19 cellular contexts compared by ENCODE assay signal in genomic region chr1:119617751-119618691, GRCh38. TPM values are rescaled to one million over a fixed set of nuclear protein-coding genes. Genes with fewer than 3 reads are reported as not detected.
DNase-seq lines count a peak whose midpoint lies in the region; TF ChIP-seq lines count a peak whose summit lies in the region.
"Had no signal": no experiment of that assay in that cellular context is flagged by ENCODE, and none has a peak within 500 bp of the region (broad histone marks: within the 10 kb centered on the region; RNA-seq: fewer than 3 reads in every experiment).

No MANE protein-coding gene starts in this region.

- H3K79me2 ChIP-seq in trophoblast cell (ENCODE audit: control insufficient read depth, insufficient read depth, low read length, poor library complexity): no peaks in the 10 kb centered on the region

- H3K4me2 ChIP-seq in trophoblast cell (ENCODE audit: low read length): no peak overlapping the region
- H3K4me2 ChIP-seq: KMS-11 had no signal

- H2BK12ac ChIP-seq in trophoblast cell (ENCODE audit: low read length): no peak overlapping the region

- DNase-seq in NCI-H1417 (lab: John Stamatoyannopoulos, UW) (peak in 2 of 3 experiments; percentile 27 to 68), NCI-H1417 treated with DMSO at 0.1 percent for 48 hours (lab: John Stamatoyannopoulos, UW) (no peak), NCI-H69 (lab: John Stamatoyannopoulos, UW) (peak; percentile 53), fibroblast of the aortic adventitia (ENCODE audit: low read depth) (peak; percentile 39), trophoblast cell (peak; percentile 62 to 74), HT-29 (ENCODE audit: low spot score) (no peak), NCI-H446 (lab: John Stamatoyannopoulos, UW) (no peak)
- no peak for DNase-seq in stimulated activated CD8-positive, alpha-beta memory T cell treated with anti-CD3 and anti-CD28 coated beads, Interleukin-4, amount 100 ng/mL, for 48 hours
- DNase-seq: 8988T; activated CD4-positive, CD25-positive, alpha-beta regulatory T cell treated with anti-CD3 and anti-CD28 coated beads, Interleukin-2, amount 50 U/mL, for 72 hours; activated CD8-positive, alpha-beta memory T cell treated with anti-CD3 and anti-CD28 coated beads, Interleukin-2, amount 50 U/mL, for 4 hours; activated naive CD4-positive, alpha-beta T cell treated with anti-CD3 and anti-CD28 coated beads, Interleukin-2, amount 10 ng/mL, durations not matched to agents 7 days and 5 days; C1 segment of cervical spinal cord; immature natural killer cell; NCI-H146; NCI-H82; upper lobe of right lung had no signal

- H3K27ac ChIP-seq in trophoblast cell (ENCODE audit: low read depth, low read length): no peak overlapping the region
- H3K27ac ChIP-seq: KMS-11, neutrophil, upper lobe of right lung had no signal

- H3K4ac ChIP-seq in trophoblast cell (ENCODE audit: low read depth, low read length): no peak overlapping the region

- H3K4me1 ChIP-seq in trophoblast cell (ENCODE audit: control insufficient read depth in 1 of 2, insufficient read depth in 2 of 2, low read length in 2 of 2): peaks cover 7 to 10% of the 10 kb centered on the region in 2 experiments
- H3K4me1 ChIP-seq: upper lobe of right lung had no signal

- H3K4me3 ChIP-seq in fibroblast of the aortic adventitia (ENCODE audit: low read depth, low read length) (no peak overlapping the region), trophoblast cell (ENCODE audit: low read depth, low read length) (no peak overlapping the region)
- H3K4me3 ChIP-seq: upper lobe of right lung had no signal

- no peaks in the 10 kb centered on the region for H3K79me1 ChIP-seq in trophoblast cell (ENCODE audit: low read length)

- WGBS in trophoblast cell (ENCODE audit: extremely low coverage, insufficient coverage, insufficient read length): no CpG with 5 or more reads among the region's 5 CpGs

- peaks cover 9 to 16% of the 10 kb centered on the region in 2 experiments for H3K36me3 ChIP-seq in trophoblast cell (ENCODE audit: control insufficient read depth in 1 of 2, insufficient read depth in 2 of 2, low read length in 2 of 2)
- H3K36me3 ChIP-seq: neutrophil had no signal

- H3K27me3 ChIP-seq in trophoblast cell (ENCODE audit: insufficient read depth, low read length): no peaks in the 10 kb centered on the region
- H3K27me3 ChIP-seq: neutrophil, upper lobe of right lung had no signal

- H2BK120ac ChIP-seq in trophoblast cell (ENCODE audit: insufficient read depth, low read length, poor library complexity): no peak overlapping the region

- no peak overlapping the region for H4K8ac ChIP-seq in trophoblast cell (ENCODE audit: low read depth, low read length)

- H2AK5ac ChIP-seq in trophoblast cell (ENCODE audit: low read length): no peak overlapping the region

- no peak overlapping the region for H3K9ac ChIP-seq in trophoblast cell (ENCODE audit: low read length)
- H3K9ac ChIP-seq: KMS-11 had no signal

- H3K9me3 ChIP-seq in trophoblast cell (ENCODE audit: insufficient read depth, low read depth, low read length): peaks cover 4% of the 10 kb centered on the region
- H3K9me3 ChIP-seq: neutrophil, upper lobe of right lung had no signal

- TF ChIP-seq CTCF in fibroblast of the aortic adventitia (IDR thresholded peaks at IDR 0.05; ENCODE audit: insufficient read depth, low read length): no peak

- H3K14ac ChIP-seq in trophoblast cell (ENCODE audit: low read length): no peak overlapping the region

- H4K12ac ChIP-seq in trophoblast cell (ENCODE audit: low read depth, low read length): no peak overlapping the region

- no peak overlapping the region for H2AFZ ChIP-seq in trophoblast cell (ENCODE audit: insufficient read depth, low read length, poor library complexity)

- no peak overlapping the region for H4K91ac ChIP-seq in trophoblast cell (ENCODE audit: low read depth, low read length)

- no peak overlapping the region for H3K23ac ChIP-seq in trophoblast cell (ENCODE audit: low read length)

- no peak overlapping the region for H2BK5ac ChIP-seq in trophoblast cell (ENCODE audit: low read depth, low read length, poor library complexity)

- H3K18ac ChIP-seq in trophoblast cell (ENCODE audit: low read length): peak overlapping the region; percentile 22

RNA-seq across cellular contexts. Expression of gene ZNF697, which starts 30.0 kb away (rescaled TPM):
- total RNA-seq in fibroblast of the aortic adventitia (ENCODE audit: low replicate concordance): 4.4 and 7.3 TPM in 2 replicates
- 14.6 and 15.5 TPM in 2 replicates for polyA plus RNA-seq in trophoblast cell (2013)
- 1.3 and 1.8 TPM in 2 replicates for total RNA-seq in HT-29 (2014; rRNA removed; shearing (Covaris generic))
- polyA plus RNA-seq: immature natural killer cell had no signal

Comparison
In these comparisons a context has a peak if more than half of its experiments do, and no peak if none do; other contexts are left out.
1. DNase-seq: peak in NCI-H1417 (2 of 3), NCI-H69 (single experiment), fibroblast of the aortic adventitia (single experiment) and trophoblast cell (2 of 2); none in NCI-H1417 treated with DMSO at 0.1 percent for 48 hours (single experiment), HT-29 (single experiment), NCI-H446 (0 of 2) and stimulated activated CD8-positive, alpha-beta memory T cell treated with anti-CD3 and anti-CD28 coated beads, Interleukin-4, amount 100 ng/mL, for 48 hours (single experiment).